Comparison of ENCODE assay signal across 16 cellular contexts in genomic region chr2:30721241-30721640, GRCh38.
DNase-seq lines count a peak whose midpoint lies in the region; ATAC-seq and TF ChIP-seq lines count a peak whose summit lies in the region.
"Had no signal": no experiment of that assay in that cellular context is flagged by ENCODE, and none has a peak within 500 bp of the region (broad histone marks: within the 10 kb centered on the region; RNA-seq: fewer than 3 reads in every experiment).

No MANE protein-coding gene starts in this region.

- H3K27me3 Mint-ChIP-seq in CD14-positive monocyte (ENCODE audit: low read depth in 3 of 3) (peaks cover 5 to 13% (median 5%) of the 10 kb centered on the region in 3 donors), type B pancreatic cell (peaks cover 20% of the 10 kb centered on the region)

- H3K27me3 ChIP-seq in WERI-Rb-1 (ENCODE audit: insufficient read depth, low read depth, severe bottlenecking), result no peaks in the 10 kb centered on the region

- H3K9me3 Mint-ChIP-seq in CD14-positive monocyte (peaks cover 0 to 4% (median 1%) of the 10 kb centered on the region in 7 donors), type B pancreatic cell (no peaks in the 10 kb centered on the region)

- no peak overlapping the region for H3K27ac Mint-ChIP-seq in CD14-positive monocyte
- H3K27ac Mint-ChIP-seq in type B pancreatic cell, result no peak overlapping the region

- H3K4me3 Mint-ChIP-seq in CD14-positive monocyte (no peak overlapping the region), type B pancreatic cell (no peak overlapping the region)

- no peak for ATAC-seq in left lobe of liver
- ATAC-seq in omental fat pad (ENCODE audit: low FRiP score), result no peak
- ATAC-seq: K562 had no signal

- H3K27ac ChIP-seq in WERI-Rb-1, result peak overlapping the region; percentile 43

- DNase-seq in CD14-positive monocyte (ENCODE audit: low spot score) (peak; percentile 21), WERI-Rb-1 (no peak), left lobe of liver (ENCODE audit: low spot score) (peak; percentile 35), type B pancreatic cell (ENCODE audit: extremely low spot score, unreplicated experiment) (peak; percentile 45), SIG-M5 (lab: John Stamatoyannopoulos, UW) (no peak), omental fat pad (ENCODE audit: low spot score) (no peak), NCI-H1436 (lab: John Stamatoyannopoulos, UW) (no peak)
- DNase-seq: C1 segment of cervical spinal cord, DMS 273 treated with DMSO at 0.1 percent for 48 hours, DND-41, NCI-H187, NCI-H2107, NCI-H524, OCI-M1, SHP77 treated with DMSO at 0.1 percent for 48 hours had no signal

- H3K4me1 Mint-ChIP-seq in CD14-positive monocyte (no peaks in the 10 kb centered on the region), type B pancreatic cell (ENCODE audit: unreplicated experiment) (no peaks in the 10 kb centered on the region)

- H3K36me3 Mint-ChIP-seq in CD14-positive monocyte, result no peaks in the 10 kb centered on the region
- H3K36me3 Mint-ChIP-seq in type B pancreatic cell, result no peaks in the 10 kb centered on the region

- intact Hi-C loops in CD14-positive monocyte (cut with micrococcal nuclease), result no loop called here

- H3K9me3 ChIP-seq in WERI-Rb-1 (ENCODE audit: severe bottlenecking), result no peaks in the 10 kb centered on the region

- no peak for TF ChIP-seq CTCF in CD14-positive monocyte (IDR thresholded peaks at IDR 0.05)
- TF ChIP-seq CTCF in WERI-Rb-1 (IDR thresholded peaks at IDR 0.05; ENCODE audit: low read depth, low read length), result no peak
- no peak for TF ChIP-seq CTCF in type B pancreatic cell (conservative IDR thresholded peaks at IDR 0.05)
- TF ChIP-seq CTCF in omental fat pad (IDR thresholded peaks at IDR 0.05), result no peak

- no peak overlapping the region for H3K4me3 ChIP-seq in WERI-Rb-1 (ENCODE audit: low read depth, low read length)
- H3K4me3 ChIP-seq: K562 had no signal

- no peaks in the 10 kb centered on the region for H3K36me3 ChIP-seq in WERI-Rb-1

Comparison
In these comparisons a context has a peak if more than half of its experiments do, and no peak if none do; other contexts are left out.
1. DNase-seq: peak in CD14-positive monocyte (single experiment), left lobe of liver (single experiment) and type B pancreatic cell (single experiment); none in WERI-Rb-1 (single experiment), SIG-M5 (single experiment), omental fat pad (single experiment) and NCI-H1436 (single experiment).